21 cellular contexts compared by ENCODE assay signal in genomic region chr7:54783952-54784351, GRCh38.
"Had no signal": no experiment of that assay in that cellular context is flagged by ENCODE, and none has a peak within 500 bp of the region (broad histone marks: within the 10 kb centered on the region; RNA-seq: fewer than 3 reads in every experiment).

No MANE protein-coding gene starts in this region.

- H3K27me3 ChIP-seq: gastrocnemius medialis, sigmoid colon, testis, tibial artery had no signal

- ATAC-seq: gastrocnemius medialis; left lobe of liver; naive thymus-derived CD4-positive, alpha-beta T cell; right cardiac atrium; stimulated activated memory B cell treated with anti-CD40 and anti-IgM and Interleukin-4, amounts not matched to agents 10 μg/mL and 1 μg/mL and 100 μg/mL, for 72 hours; stimulated activated naive CD8-positive, alpha-beta T cell treated with anti-CD3 and anti-CD28 coated beads, Interleukin-15, Interleukin-2, amounts not matched to agents 100 U/mL and 50 U/mL, for 24 hours had no signal

- H3K27ac Mint-ChIP-seq: memory B cell; naive thymus-derived CD4-positive, alpha-beta T cell; nephron; neural progenitor cell; stimulated activated memory B cell treated with anti-CD40 and anti-IgM and Interleukin-4, amounts not matched to agents 10 μg/mL and 1 μg/mL and 100 μg/mL, for 72 hours; type B pancreatic cell had no signal

- H3K4me1 Mint-ChIP-seq: memory B cell; stimulated activated memory B cell treated with anti-CD40 and anti-IgM and Interleukin-4, amounts not matched to agents 10 μg/mL and 1 μg/mL and 100 μg/mL, for 72 hours had no signal

- DNase-seq: cortex of kidney; foreskin fibroblast; gastrocnemius medialis; naive thymus-derived CD4-positive, alpha-beta T cell; right cardiac atrium; sigmoid colon; spleen; stimulated activated CD4-positive, alpha-beta T cell treated with anti-CD3 and anti-CD28 coated beads, Interleukin-4, amount 100 ng/mL, for 4 hours; stimulated activated naive CD8-positive, alpha-beta T cell treated with anti-CD3 and anti-CD28 coated beads, Interleukin-15, Interleukin-2, amounts not matched to agents 100 U/mL and 50 U/mL, for 24 hours; substantia nigra; testis; tibial artery had no signal

- H3K9me3 Mint-ChIP-seq: memory B cell; naive thymus-derived CD4-positive, alpha-beta T cell; nephron; neural progenitor cell; stimulated activated memory B cell treated with anti-CD40 and anti-IgM and Interleukin-4, amounts not matched to agents 10 μg/mL and 1 μg/mL and 100 μg/mL, for 72 hours; type B pancreatic cell had no signal

- H3K4me3 Mint-ChIP-seq: memory B cell; naive thymus-derived CD4-positive, alpha-beta T cell; nephron; neural progenitor cell; stimulated activated memory B cell treated with anti-CD40 and anti-IgM and Interleukin-4, amounts not matched to agents 10 μg/mL and 1 μg/mL and 100 μg/mL, for 72 hours; type B pancreatic cell had no signal

- H3K36me3 ChIP-seq: gastrocnemius medialis, neural progenitor cell, prostate gland, sigmoid colon, spleen, tibial artery had no signal

- H2AFZ ChIP-seq: neural progenitor cell had no signal

- H3K4me3 ChIP-seq: gastrocnemius medialis, lung, neural progenitor cell, prostate gland, sigmoid colon, skin epidermis, spleen, testis, tibial artery had no signal

- H3K36me3 Mint-ChIP-seq: memory B cell; naive thymus-derived CD4-positive, alpha-beta T cell; neural progenitor cell; stimulated activated memory B cell treated with anti-CD40 and anti-IgM and Interleukin-4, amounts not matched to agents 10 μg/mL and 1 μg/mL and 100 μg/mL, for 72 hours; type B pancreatic cell had no signal

- H3K4me1 ChIP-seq: prostate gland had no signal

- H3K4me2 ChIP-seq: neural progenitor cell had no signal

- H3K9ac ChIP-seq: neural progenitor cell had no signal

- H3K27ac ChIP-seq: gastrocnemius medialis, neural progenitor cell, prostate gland, sigmoid colon, skin epidermis, spleen, testis, tibial artery had no signal

- H3K9me3 ChIP-seq: gastrocnemius medialis, prostate gland, sigmoid colon, spleen, testis, tibial artery had no signal
